21 cellular contexts compared by ENCODE assay signal in the genomic region with DNA sequence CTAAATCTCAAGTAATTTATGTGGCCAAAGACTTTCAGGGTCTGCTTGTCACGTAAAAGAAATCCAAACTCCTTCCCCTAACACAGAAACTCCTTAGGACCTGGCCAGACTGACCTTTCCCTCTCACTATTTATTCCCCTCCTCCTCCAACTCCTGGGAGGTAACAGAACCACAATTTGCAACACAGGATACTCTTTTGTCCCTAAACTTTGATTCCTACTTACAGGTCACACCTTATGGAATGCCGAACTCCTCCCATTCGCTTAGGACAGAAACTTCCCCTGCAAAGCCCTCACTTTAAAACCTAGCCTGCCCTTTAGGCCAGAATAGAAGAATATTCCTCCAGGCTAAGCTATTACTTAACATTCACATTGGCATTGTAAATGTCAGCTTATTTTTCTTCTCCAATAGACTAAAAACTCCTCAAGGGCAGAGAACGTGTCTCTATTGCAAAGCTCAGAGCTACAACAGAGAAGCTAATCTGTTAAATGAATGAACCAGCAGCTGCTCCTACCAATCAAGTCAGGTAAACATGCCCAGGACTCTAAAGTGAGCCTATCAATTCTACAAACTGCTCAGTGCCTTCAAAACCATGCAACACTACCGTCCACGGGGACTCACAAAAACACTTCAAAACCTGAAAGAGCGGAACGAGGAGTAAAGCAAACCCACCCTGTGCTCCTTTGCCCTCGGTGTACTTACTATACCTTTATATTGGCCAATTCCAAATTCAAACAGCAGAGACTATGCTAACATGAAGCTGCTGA. TPM values are rescaled to one million over a fixed set of nuclear protein-coding genes. Genes with fewer than 3 reads are reported as not detected.
A peak's percentile ranks its signal among the peaks of the same experiment; 100 is the strongest.
DNase-seq lines count a peak whose midpoint lies in the region; ATAC-seq lines count a peak whose summit lies in the region.
"Had no signal": no experiment of that assay in that cellular context is flagged by ENCODE, and none has a peak within 500 bp of the region (broad histone marks: within the 10 kb centered on the region; RNA-seq: fewer than 3 reads in every experiment).

No MANE protein-coding gene starts in this region.

- peaks cover 8% of the 10 kb centered on the region for H3K36me3 Mint-ChIP-seq in stimulated activated naive CD8-positive, alpha-beta T cell treated with anti-CD3 and anti-CD28 coated beads, Interleukin-15, Interleukin-2, amounts not matched to agents 100 ng/mL and 50 ng/mL, for 24 hours (ENCODE audit: low read depth)
- H3K36me3 Mint-ChIP-seq in dendritic cell treated with granulocyte-macrophage colony-stimulating factor and Interleukin-4, amounts not matched to agents 40 ng/mL and 50 ng/mL, for 4 days (ENCODE audit: low read depth), result peaks cover 8% of the 10 kb centered on the region

- peaks cover 65% of the 10 kb centered on the region for H3K4me1 Mint-ChIP-seq in stimulated activated naive CD8-positive, alpha-beta T cell treated with anti-CD3 and anti-CD28 coated beads, Interleukin-15, Interleukin-2, amounts not matched to agents 100 ng/mL and 50 ng/mL, for 24 hours (ENCODE audit: low read depth)
- H3K4me1 Mint-ChIP-seq in dendritic cell treated with granulocyte-macrophage colony-stimulating factor and Interleukin-4, amounts not matched to agents 40 ng/mL and 50 ng/mL, for 4 days (ENCODE audit: low read depth), result peaks cover 28% of the 10 kb centered on the region

- peak overlapping the region; percentile 89 for H3K56ac ChIP-seq in mesendoderm (ENCODE audit: low read length)

- no CpG with 5 or more reads among the region's 9 CpGs for WGBS in mesendoderm (ENCODE audit: extremely low coverage, insufficient coverage, low lambda C conversion rate)

- H3K4me1 ChIP-seq in mesendoderm (ENCODE audit: control insufficient read depth, low read depth, low read length), result peaks cover 9% of the 10 kb centered on the region

- no peak for ATAC-seq in stimulated activated naive CD8-positive, alpha-beta T cell treated with anti-CD3 and anti-CD28 coated beads, Interleukin-15, Interleukin-2, amounts not matched to agents 100 U/mL and 50 U/mL, for 24 hours
- no peak for ATAC-seq in GM21423 (IDR thresholded peaks at IDR 0.05; ENCODE audit: unreplicated experiment)
- ATAC-seq in GM21381 (IDR thresholded peaks at IDR 0.05; ENCODE audit: unreplicated experiment), result no peak
- ATAC-seq: stimulated activated naive CD8-positive, alpha-beta T cell treated with anti-CD3 and anti-CD28 coated beads, Interleukin-15, amount 100 ng/mL, for 72 hours had no signal

- H3K4me3 ChIP-seq in mesendoderm (ENCODE audit: low read length), result no peak overlapping the region
- H3K4me3 ChIP-seq: adrenal gland, esophagus squamous epithelium, HAP-1, right atrium auricular region, upper lobe of left lung had no signal

- H3K9me3 Mint-ChIP-seq in stimulated activated naive CD8-positive, alpha-beta T cell treated with anti-CD3 and anti-CD28 coated beads, Interleukin-15, Interleukin-2, amounts not matched to agents 100 ng/mL and 50 ng/mL, for 24 hours, result no peaks in the 10 kb centered on the region
- no peaks in the 10 kb centered on the region for H3K9me3 Mint-ChIP-seq in dendritic cell treated with granulocyte-macrophage colony-stimulating factor and Interleukin-4, amounts not matched to agents 40 ng/mL and 50 ng/mL, for 4 days
- H3K9me3 Mint-ChIP-seq: stimulated activated naive CD8-positive, alpha-beta T cell treated with anti-CD3 and anti-CD28 coated beads, Interleukin-15, amount 100 ng/mL, for 72 hours had no signal

- H3K23ac ChIP-seq in mesendoderm (ENCODE audit: low read length), result no peak overlapping the region

- DNase-seq in stimulated activated naive CD8-positive, alpha-beta T cell treated with anti-CD3 and anti-CD28 coated beads, Interleukin-15, Interleukin-2, amounts not matched to agents 100 U/mL and 50 U/mL, for 24 hours, result no peak
- peak; percentile 92 for DNase-seq in mesendoderm
- no peak for DNase-seq in NCI-H1694 treated with DMSO at 0.1 percent for 48 hours (lab: John Stamatoyannopoulos, UW)
- DNase-seq in caudate nucleus (lab: John Stamatoyannopoulos, UW), result no peak
- DNase-seq: activated CD4-positive, CD25-positive, alpha-beta regulatory T cell treated with anti-CD3 and anti-CD28 coated beads, Interleukin-2, amount 50 U/mL, for 72 hours; adrenal gland; esophagus squamous epithelium; KBM-7; NCI-H1092 treated with DMSO at 0.1 percent for 48 hours; nucleus accumbens; SK-N-SH; stimulated activated naive CD8-positive, alpha-beta T cell treated with anti-CD3 and anti-CD28 coated beads, Interleukin-15, amount 100 ng/mL, for 72 hours; T1000; upper lobe of left lung had no signal

- peak overlapping the region; percentile 59 for H3K9ac ChIP-seq in mesendoderm (ENCODE audit: low read length)
- H3K9ac ChIP-seq: SK-N-SH had no signal

- peak overlapping the region; percentile 1 for H4K5ac ChIP-seq in mesendoderm (ENCODE audit: low read length)

- peak overlapping the region; percentile 95 for H2BK5ac ChIP-seq in mesendoderm (ENCODE audit: low read length)

- no peaks in the 10 kb centered on the region for H3K36me3 ChIP-seq in mesendoderm (ENCODE audit: control insufficient read depth, insufficient read depth, low read length)
- H3K36me3 ChIP-seq: adrenal gland, esophagus squamous epithelium, HAP-1, right atrium auricular region, upper lobe of left lung had no signal

- intact Hi-C loops in dendritic cell treated with granulocyte-macrophage colony-stimulating factor and Interleukin-4, amounts not matched to agents 40 ng/mL and 50 ng/mL, for 4 days (cut with micrococcal nuclease), result no loop called here

- H2AK5ac ChIP-seq in mesendoderm (ENCODE audit: low read length), result peak overlapping the region; percentile 62

- H2BK15ac ChIP-seq in mesendoderm (replicated peaks; ENCODE audit: low read depth), result no peak overlapping the region

- peak overlapping the region; percentile 68 for H3K4ac ChIP-seq in mesendoderm (ENCODE audit: low read depth, low read length)

- no peaks in the 10 kb centered on the region for H3K27me3 Mint-ChIP-seq in stimulated activated naive CD8-positive, alpha-beta T cell treated with anti-CD3 and anti-CD28 coated beads, Interleukin-15, Interleukin-2, amounts not matched to agents 100 ng/mL and 50 ng/mL, for 24 hours
- no peaks in the 10 kb centered on the region for H3K27me3 Mint-ChIP-seq in dendritic cell treated with granulocyte-macrophage colony-stimulating factor and Interleukin-4, amounts not matched to agents 40 ng/mL and 50 ng/mL, for 4 days
- H3K27me3 Mint-ChIP-seq: stimulated activated naive CD8-positive, alpha-beta T cell treated with anti-CD3 and anti-CD28 coated beads, Interleukin-15, amount 100 ng/mL, for 72 hours had no signal

- H3K4me2 ChIP-seq in mesendoderm (ENCODE audit: low read length), result peak overlapping the region; percentile 17
- H3K4me2 ChIP-seq: SK-N-SH had no signal

- no peak overlapping the region for H2BK120ac ChIP-seq in mesendoderm (ENCODE audit: low read depth, low read length)

- H3K4me3 Mint-ChIP-seq in stimulated activated naive CD8-positive, alpha-beta T cell treated with anti-CD3 and anti-CD28 coated beads, Interleukin-15, Interleukin-2, amounts not matched to agents 100 ng/mL and 50 ng/mL, for 24 hours, result no peak overlapping the region
- H3K4me3 Mint-ChIP-seq in dendritic cell treated with granulocyte-macrophage colony-stimulating factor and Interleukin-4, amounts not matched to agents 40 ng/mL and 50 ng/mL, for 4 days, result no peak overlapping the region
- H3K4me3 Mint-ChIP-seq: stimulated activated naive CD8-positive, alpha-beta T cell treated with anti-CD3 and anti-CD28 coated beads, Interleukin-15, amount 100 ng/mL, for 72 hours had no signal

- H4K8ac ChIP-seq in mesendoderm (ENCODE audit: low read depth, low read length), result peak overlapping the region; percentile 39

- no peaks in the 10 kb centered on the region for H3K27me3 ChIP-seq in mesendoderm (ENCODE audit: insufficient read depth, low read length, poor library complexity)
- H3K27me3 ChIP-seq: adrenal gland, esophagus squamous epithelium, right atrium auricular region, upper lobe of left lung had no signal

- H3K27ac Mint-ChIP-seq in stimulated activated naive CD8-positive, alpha-beta T cell treated with anti-CD3 and anti-CD28 coated beads, Interleukin-15, Interleukin-2, amounts not matched to agents 100 ng/mL and 50 ng/mL, for 24 hours, result peak overlapping the region; percentile 13
- H3K27ac Mint-ChIP-seq in dendritic cell treated with granulocyte-macrophage colony-stimulating factor and Interleukin-4, amounts not matched to agents 40 ng/mL and 50 ng/mL, for 4 days, result peak overlapping the region; percentile 54

- peaks cover 2% of the 10 kb centered on the region for H3K79me1 ChIP-seq in mesendoderm (ENCODE audit: low read length)

- peaks cover 43% of the 10 kb centered on the region for H3K79me2 ChIP-seq in mesendoderm (ENCODE audit: control insufficient read depth, insufficient read depth, low read length)

- peak overlapping the region; percentile 91 for H3K27ac ChIP-seq in mesendoderm (ENCODE audit: low read depth, low read length)
- no peak overlapping the region for H3K27ac ChIP-seq in caudate nucleus (ENCODE audit: low read depth, low read length)
- H3K27ac ChIP-seq: esophagus squamous epithelium, HL-60, right atrium auricular region, upper lobe of left lung had no signal

- peak overlapping the region; percentile 94 for H3K18ac ChIP-seq in mesendoderm (ENCODE audit: low read length)

RNA-seq across cellular contexts. Expression of a gene that starts 6.1 kb away (rescaled TPM):
- polyA plus RNA-seq in mesendoderm (2013, experiment 1 of 2), result 7.5 TPM
- 6.7 TPM for polyA plus RNA-seq in mesendoderm (2013, experiment 2 of 2)
